ENCODE assay signal across 8 cellular contexts in genomic region chr6:46044876-46045617, GRCh38. TPM values are rescaled to one million over a fixed set of nuclear protein-coding genes. Genes with fewer than 3 reads are reported as not detected.
DNase-seq lines count a peak whose midpoint lies in the region; ATAC-seq, FAIRE-seq and TF ChIP-seq lines count a peak whose summit lies in the region.

No MANE protein-coding gene starts in this region.

- peak in 3 of 4 donors; percentile 62 to 87 (median 81) for ATAC-seq in pancreas

- DNase-seq in Caki2 (ENCODE audit: low read depth) (peak; percentile 59), NOMO-1 treated with DMSO at 0.1 percent for 48 hours (lab: John Stamatoyannopoulos, UW; ENCODE audit: unreplicated experiment) (peak; percentile 48), esophagus muscularis mucosa (ENCODE audit: extremely low spot score) (peak; percentile 89), pancreas (no peak), midbrain (lab: John Stamatoyannopoulos, UW) (no peak), NCI-H1694 treated with DMSO at 0.1 percent for 48 hours (lab: John Stamatoyannopoulos, UW) (no peak), pons (ENCODE audit: low spot score) (no peak), NCI-H1417 treated with DMSO at 0.1 percent for 48 hours (lab: John Stamatoyannopoulos, UW) (no peak)

- intact Hi-C loops in esophagus muscularis mucosa (cut with DNase I), result no loop called here
- intact Hi-C loops in pancreas (cut with DNase I), result no loop called here

- TF ChIP-seq POLR2A in esophagus muscularis mucosa (IDR thresholded peaks at IDR 0.05; ENCODE audit: low read depth), result no peak

- H3K27me3 ChIP-seq in esophagus muscularis mucosa (no peaks in the 10 kb centered on the region), pancreas (no peaks in the 10 kb centered on the region)

- H3K4me1 ChIP-seq in esophagus muscularis mucosa (peaks cover 0 to 23% (median 16%) of the 10 kb centered on the region in 4 donors), pancreas (no peaks in the 10 kb centered on the region)

- H3K9me3 ChIP-seq in esophagus muscularis mucosa (no peaks in the 10 kb centered on the region), pancreas (no peaks in the 10 kb centered on the region)

- WGBS in esophagus muscularis mucosa, result 46% methylated on average over 5 of the region's 5 CpGs
- 67 to 76% methylated on average over 5 of the region's 5 CpGs for WGBS in pancreas, 2 donors

- TF ChIP-seq CTCF in esophagus muscularis mucosa (IDR thresholded peaks at IDR 0.05) (no peak), pancreas (IDR thresholded peaks at IDR 0.05) (no peak)

- in situ Hi-C loops in Caki2 (cut with HindIII; ENCODE audit: low pct_unique_long_range_greater_than_20kb, low sequenced_read_pairs), result no loop called here

- TF ChIP-seq EP300 in esophagus muscularis mucosa (IDR thresholded peaks at IDR 0.05), result no peak

- H3K4me3 ChIP-seq in esophagus muscularis mucosa (no peak overlapping the region), pancreas (no peak overlapping the region)

- H3K27ac ChIP-seq in esophagus muscularis mucosa (replicated peaks in 1 of 4) (peak overlapping the region in 3 of 4 donors; percentile 15 to 49 (median 35)), pancreas (peak overlapping the region in 1 of 4 donors; percentile 20)

- no peaks in the 10 kb centered on the region for H3K36me3 ChIP-seq in esophagus muscularis mucosa
- H3K36me3 ChIP-seq in pancreas, result no peaks in the 10 kb centered on the region

- FAIRE-seq in pancreas (lab: Jason Lieb, UNC), result no peak

RNA-seq across cellular contexts. Expression of gene CLIC5, which starts 29.4 kb away (rescaled TPM):
- total RNA-seq in Caki2 (2014; rRNA removed; shearing (Covaris generic); ENCODE audit: low replicate concordance), result not detected in 2 replicates
- 1 to 10 TPM; 5.3 to 7.2 (median 6.3) TPM for total RNA-seq in esophagus muscularis mucosa
- 1 to 10 TPM in 4 of 6 donors, under 1 TPM in 2; 0.83 to 2.1 (median 1.6) TPM for total RNA-seq in pancreas
- polyA plus RNA-seq in pancreas, result 1 to 10 TPM in 1 of 2 donors, under 1 TPM in 1; 0.53 to 1.1 TPM

Comparison
In these comparisons a context has a peak if more than half of its experiments do, and no peak if none do; other contexts are left out.
1. DNase-seq: peak in Caki2 (single experiment), NOMO-1 treated with DMSO at 0.1 percent for 48 hours (single experiment) and esophagus muscularis mucosa (single experiment); none in pancreas (0 of 6), midbrain (single experiment), NCI-H1694 treated with DMSO at 0.1 percent for 48 hours (single experiment), pons (single experiment) and NCI-H1417 treated with DMSO at 0.1 percent for 48 hours (single experiment).